19 cellular contexts compared by ENCODE assay signal in the genomic region with DNA sequence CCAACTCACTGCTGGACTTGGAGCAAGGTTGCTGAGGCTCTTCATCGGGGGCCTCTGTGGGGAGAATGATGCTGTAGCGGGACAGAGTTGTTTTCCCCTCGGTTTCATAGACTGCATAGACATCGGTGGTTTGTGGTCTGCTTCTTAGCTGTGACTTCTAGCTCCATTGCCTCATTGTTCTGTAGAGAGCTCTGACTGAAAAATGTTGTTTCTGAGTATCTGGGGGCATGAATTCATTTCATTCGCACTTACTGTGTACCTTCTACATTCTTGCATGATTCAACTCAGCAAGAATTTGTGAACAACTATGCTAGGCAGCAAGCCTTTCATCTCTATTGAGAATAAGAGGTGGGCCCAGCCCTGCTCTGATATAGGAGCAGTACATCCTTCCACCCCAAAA.
DNase-seq lines count a peak whose midpoint lies in the region; ATAC-seq and TF ChIP-seq lines count a peak whose summit lies in the region.
"Had no signal": no experiment of that assay in that cellular context is flagged by ENCODE, and none has a peak within 500 bp of the region (broad histone marks: within the 10 kb centered on the region; RNA-seq: fewer than 3 reads in every experiment).

No MANE protein-coding gene starts in this region.

- H3K4me1 ChIP-seq in upper lobe of right lung, result no peaks in the 10 kb centered on the region
- H3K4me1 ChIP-seq in uterus, result no peaks in the 10 kb centered on the region
- H3K4me1 ChIP-seq: prostate gland had no signal

- H3K4me3 Mint-ChIP-seq in activated naive CD8-positive, alpha-beta T cell treated with anti-CD3 and anti-CD28 coated beads, Interleukin-2, amount 10 ng/mL, durations not matched to agents 7 days and 5 days, result no peak overlapping the region
- no peak overlapping the region for H3K4me3 Mint-ChIP-seq in activated naive CD8-positive, alpha-beta T cell treated with anti-CD3 and anti-CD28 coated beads for 36 hours
- no peak overlapping the region for H3K4me3 Mint-ChIP-seq in activated T-helper 17 cell treated with anti-CD3 and anti-CD28 coated beads, Interleukin-2, amount 50 U/mL, for 72 hours
- H3K4me3 Mint-ChIP-seq: activated CD4-positive, alpha-beta T cell treated with anti-CD3 and anti-CD28 coated beads, Interleukin-2, amount 10 ng/mL, durations not matched to agents 24 days and 14 days; dendritic cell treated with granulocyte-macrophage colony-stimulating factor and Interleukin-4, amounts not matched to agents 40 ng/mL and 50 ng/mL, for 4 days; neural crest cell had no signal

- intact Hi-C loops in upper lobe of right lung (cut with DNase I) (no loop called here), uterus (cut with DNase I; ENCODE audit: low total_unique reads) (no loop called here)

- POLR2A ChIA-PET in activated naive CD8-positive, alpha-beta T cell treated with anti-CD3 and anti-CD28 coated beads, Interleukin-2, amount 10 ng/mL, durations not matched to agents 7 days and 5 days (lab: Charles Lee), result no interaction called here

- H3K27me3 ChIP-seq in upper lobe of right lung, result no peaks in the 10 kb centered on the region
- H3K27me3 ChIP-seq in uterus, result no peaks in the 10 kb centered on the region

- no peak for TF ChIP-seq POLR2A in uterus (IDR thresholded peaks at IDR 0.05)

- DNase-seq in activated naive CD8-positive, alpha-beta T cell treated with anti-CD3 and anti-CD28 coated beads, Interleukin-2, amount 10 ng/mL, durations not matched to agents 7 days and 5 days, result no peak
- no peak for DNase-seq in activated naive CD8-positive, alpha-beta T cell treated with anti-CD3 and anti-CD28 coated beads for 36 hours
- DNase-seq in kidney tubule cell (ENCODE audit: low spot score) (peak; percentile 11), upper lobe of right lung (no peak), uterus (no peak)
- no peak for DNase-seq in stimulated activated naive CD4-positive, alpha-beta T cell treated with Interleukin-2 at 50 U/mL for 16 hours (lab: John Stamatoyannopoulos, UW)
- DNase-seq: activated CD4-positive, alpha-beta T cell treated with anti-CD3 and anti-CD28 coated beads, Interleukin-2, amount 10 ng/mL, durations not matched to agents 24 days and 14 days; activated effector memory CD4-positive, alpha-beta T cell treated with Interleukin-2 at 50 U/mL for 16 hours; islet precursor cell; NCI-H1092; NCI-H1930; NCI-H2227 treated with DMSO at 0.1 percent for 48 hours; NCI-H748 treated with DMSO at 0.1 percent for 48 hours had no signal

- H3K36me3 ChIP-seq in upper lobe of right lung (no peaks in the 10 kb centered on the region), uterus (no peaks in the 10 kb centered on the region)
- H3K36me3 ChIP-seq: prostate gland had no signal

- peaks cover 2% of the 10 kb centered on the region for H3K36me3 Mint-ChIP-seq in activated naive CD8-positive, alpha-beta T cell treated with anti-CD3 and anti-CD28 coated beads, Interleukin-2, amount 10 ng/mL, durations not matched to agents 7 days and 5 days
- H3K36me3 Mint-ChIP-seq in activated naive CD8-positive, alpha-beta T cell treated with anti-CD3 and anti-CD28 coated beads for 36 hours, result no peaks in the 10 kb centered on the region
- no peaks in the 10 kb centered on the region for H3K36me3 Mint-ChIP-seq in activated T-helper 17 cell treated with anti-CD3 and anti-CD28 coated beads, Interleukin-2, amount 50 U/mL, for 72 hours (ENCODE audit: low read depth)

- H3K4me1 Mint-ChIP-seq in activated naive CD8-positive, alpha-beta T cell treated with anti-CD3 and anti-CD28 coated beads, Interleukin-2, amount 10 ng/mL, durations not matched to agents 7 days and 5 days, result peaks cover 18% of the 10 kb centered on the region
- H3K4me1 Mint-ChIP-seq in activated naive CD8-positive, alpha-beta T cell treated with anti-CD3 and anti-CD28 coated beads for 36 hours, result peaks cover 17% of the 10 kb centered on the region
- H3K4me1 Mint-ChIP-seq in activated T-helper 17 cell treated with anti-CD3 and anti-CD28 coated beads, Interleukin-2, amount 50 U/mL, for 72 hours, result no peaks in the 10 kb centered on the region
- H3K4me1 Mint-ChIP-seq: activated CD4-positive, alpha-beta T cell treated with anti-CD3 and anti-CD28 coated beads, Interleukin-2, amount 10 ng/mL, durations not matched to agents 24 days and 14 days had no signal

- no peak overlapping the region for H3K27ac Mint-ChIP-seq in activated naive CD8-positive, alpha-beta T cell treated with anti-CD3 and anti-CD28 coated beads, Interleukin-2, amount 10 ng/mL, durations not matched to agents 7 days and 5 days
- H3K27ac Mint-ChIP-seq in activated naive CD8-positive, alpha-beta T cell treated with anti-CD3 and anti-CD28 coated beads for 36 hours, result no peak overlapping the region
- H3K27ac Mint-ChIP-seq in activated T-helper 17 cell treated with anti-CD3 and anti-CD28 coated beads, Interleukin-2, amount 50 U/mL, for 72 hours, result no peak overlapping the region
- H3K27ac Mint-ChIP-seq: activated CD4-positive, alpha-beta T cell treated with anti-CD3 and anti-CD28 coated beads, Interleukin-2, amount 10 ng/mL, durations not matched to agents 24 days and 14 days; dendritic cell treated with granulocyte-macrophage colony-stimulating factor and Interleukin-4, amounts not matched to agents 40 ng/mL and 50 ng/mL, for 4 days had no signal

- no peaks in the 10 kb centered on the region for H3K9me3 Mint-ChIP-seq in activated naive CD8-positive, alpha-beta T cell treated with anti-CD3 and anti-CD28 coated beads, Interleukin-2, amount 10 ng/mL, durations not matched to agents 7 days and 5 days
- no peaks in the 10 kb centered on the region for H3K9me3 Mint-ChIP-seq in activated naive CD8-positive, alpha-beta T cell treated with anti-CD3 and anti-CD28 coated beads for 36 hours
- no peaks in the 10 kb centered on the region for H3K9me3 Mint-ChIP-seq in activated T-helper 17 cell treated with anti-CD3 and anti-CD28 coated beads, Interleukin-2, amount 50 U/mL, for 72 hours
- H3K9me3 Mint-ChIP-seq: dendritic cell treated with granulocyte-macrophage colony-stimulating factor and Interleukin-4, amounts not matched to agents 40 ng/mL and 50 ng/mL, for 4 days had no signal

- ATAC-seq in activated naive CD8-positive, alpha-beta T cell treated with anti-CD3 and anti-CD28 coated beads, Interleukin-2, amount 10 ng/mL, durations not matched to agents 7 days and 5 days (ENCODE audit: low read depth), result peak; percentile 30
- ATAC-seq in activated T-helper 17 cell treated with anti-CD3 and anti-CD28 coated beads, Interleukin-2, amount 50 U/mL, for 72 hours (replicated peaks), result peak; percentile 53
- ATAC-seq in upper lobe of right lung (peak; percentile 73), GM19328 (IDR thresholded peaks at IDR 0.05; ENCODE audit: unreplicated experiment) (no peak)

- H3K27me3 Mint-ChIP-seq in activated naive CD8-positive, alpha-beta T cell treated with anti-CD3 and anti-CD28 coated beads, Interleukin-2, amount 10 ng/mL, durations not matched to agents 7 days and 5 days, result peaks cover 2% of the 10 kb centered on the region
- H3K27me3 Mint-ChIP-seq in activated naive CD8-positive, alpha-beta T cell treated with anti-CD3 and anti-CD28 coated beads for 36 hours, result peaks cover 4% of the 10 kb centered on the region
- no peaks in the 10 kb centered on the region for H3K27me3 Mint-ChIP-seq in activated T-helper 17 cell treated with anti-CD3 and anti-CD28 coated beads, Interleukin-2, amount 50 U/mL, for 72 hours
- H3K27me3 Mint-ChIP-seq: dendritic cell treated with granulocyte-macrophage colony-stimulating factor and Interleukin-4, amounts not matched to agents 40 ng/mL and 50 ng/mL, for 4 days had no signal

- TF ChIP-seq CTCF in upper lobe of right lung (IDR thresholded peaks at IDR 0.05) (no peak), uterus (IDR thresholded peaks at IDR 0.05) (no peak)

- H3K9me3 ChIP-seq in upper lobe of right lung (no peaks in the 10 kb centered on the region), uterus (no peaks in the 10 kb centered on the region)
- H3K9me3 ChIP-seq: prostate gland had no signal

- H3K4me3 ChIP-seq in upper lobe of right lung, result no peak overlapping the region
- no peak overlapping the region for H3K4me3 ChIP-seq in uterus
- H3K4me3 ChIP-seq: prostate gland had no signal

- H3K27ac ChIP-seq in upper lobe of right lung (no peak overlapping the region), uterus (no peak overlapping the region)
- H3K27ac ChIP-seq: HL-60, prostate gland had no signal
